8 cellular contexts compared by ENCODE assay signal in the genomic region with DNA sequence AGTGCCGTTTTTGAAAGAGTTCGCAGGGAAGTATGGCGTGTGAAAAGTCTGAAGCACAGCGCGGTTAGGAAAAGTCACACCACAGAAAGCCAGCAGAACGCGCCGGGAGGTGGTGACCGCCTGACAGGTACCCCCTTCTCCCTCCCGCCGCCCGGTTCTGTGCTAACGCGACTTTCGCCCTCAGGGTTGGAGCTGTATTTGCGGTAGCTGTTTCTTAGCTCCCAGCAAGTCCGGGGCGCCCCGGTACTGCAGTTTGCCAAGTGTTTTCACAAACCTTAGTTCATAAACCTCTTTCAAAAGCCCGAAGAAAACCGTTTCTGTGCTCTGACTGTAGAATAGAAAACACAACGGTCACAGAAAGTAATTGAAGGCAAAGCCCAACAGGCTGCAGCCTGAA. TPM values are rescaled to one million over a fixed set of nuclear protein-coding genes. Genes with fewer than 3 reads are reported as not detected.
A peak's percentile ranks its signal among the peaks of the same experiment; 100 is the strongest.
DNase-seq lines count a peak whose midpoint lies in the region; ATAC-seq, FAIRE-seq and TF ChIP-seq lines count a peak whose summit lies in the region.

No MANE protein-coding gene starts in this region.

- peaks cover 3% of the 10 kb centered on the region for H3K23me2 ChIP-seq in H1 (ENCODE audit: low read depth, low read length)

- TF ChIP-seq CTCF in H1 (IDR thresholded peaks at IDR 0.05; ENCODE audit: control extremely low read depth in 1 of 3, insufficient read depth in 1 of 3, low read depth in 1 of 3, low read length in 3 of 3), result no peak

- POLR2A ChIA-PET in activated CD4-positive, alpha-beta T cell treated with anti-CD3 and anti-CD28 coated beads for 36 hours (lab: Charles Lee), result interaction anchor here (0.6 to 0.8 kb wide), 2 partner anchors 24 to 91 kb away, joined by 3 read pairs; no protein-coding TSS in a partner anchor
- POLR2A ChIA-PET in H1 (lab: Charles Lee; ENCODE audit: partially characterized antibody), result interaction anchor here (1.3 to 1.4 kb wide), 2 partner anchors 10 to 150 kb away, joined by 4 read pairs; no protein-coding TSS in a partner anchor

- no peak overlapping the region for H2BK5ac ChIP-seq in H1 (ENCODE audit: low read depth, low read length)

- H3K79me2 ChIP-seq in H1 (ENCODE audit: control insufficient read depth in 1 of 2, insufficient read depth in 2 of 2, low read length in 2 of 2), result 0 out of 4 replicates have a peak, but pooled peaks cover 0 to 9% of the 10 kb centered on the region in 2 experiments

- H3K23ac ChIP-seq in H1 (ENCODE audit: insufficient read length), result no peak overlapping the region

- no peak for TF ChIP-seq RAD21 in H1 (IDR thresholded peaks at IDR 0.05 in 1 of 2, conservative IDR thresholded peaks at IDR 0.05 in 1 of 2; ENCODE audit: low read depth in 2 of 2, low read length in 2 of 2)

- no peaks in the 10 kb centered on the region for H3K9me3 Mint-ChIP-seq in activated CD4-positive, alpha-beta T cell treated with anti-CD3 and anti-CD28 coated beads for 36 hours (ENCODE audit: low read depth)

- no peak for TF ChIP-seq POLR2A in H1 (IDR thresholded peaks at IDR 0.05; ENCODE audit: control extremely low read depth in 1 of 2, low read depth in 2 of 2, low read length in 2 of 2)

- H3K9me3 ChIP-seq in HUES48 (ENCODE audit: control insufficient read depth, insufficient read depth, low read length) (no peaks in the 10 kb centered on the region), H1 (ENCODE audit: insufficient read depth in 2 of 2, low read depth in 1 of 2, low read length in 1 of 2) (no peaks in the 10 kb centered on the region)

- CTCF ChIA-PET in activated CD4-positive, alpha-beta T cell treated with anti-CD3 and anti-CD28 coated beads for 36 hours (lab: Charles Lee), result interaction anchor here (0.6 to 2.4 kb wide), 12 partner anchors 17 to 1192 kb away, joined by 3 to 7 read pairs (median 3); no protein-coding TSS in a partner anchor
- CTCF ChIA-PET in H1 (lab: Charles Lee; ENCODE audit: partially characterized antibody), result interaction anchor here (0.7 to 2.3 kb wide), 13 partner anchors 9 to 509 kb away, joined by 3 to 12 read pairs (median 3); no protein-coding TSS in a partner anchor

- H3K4me3 Mint-ChIP-seq in activated CD4-positive, alpha-beta T cell treated with anti-CD3 and anti-CD28 coated beads for 36 hours, result peak overlapping the region; percentile 82

- H4K8ac ChIP-seq in H1 (ENCODE audit: extremely low read depth, insufficient read depth, low read length), result no peak overlapping the region

- H3K18ac ChIP-seq in H1 (ENCODE audit: extremely low read depth, low read length), result 0 out of 2 replicates have a peak overlapping the region, but pooled peaks have one; percentile 51

- 4% methylated on average over 22 of the region's 22 CpGs; no CpG with 5 or more reads in 1 of the 2 experiments for WGBS in H1 (ENCODE audit: extremely low coverage in 1 of 2, insufficient coverage in 1 of 2, insufficient read length in 1 of 2, insufficient replicate concordance in 2 of 2, low coverage in 1 of 2, low lambda C conversion rate in 2 of 2, missing lambda C conversion rate in 1 of 2), 2 experiments

- peak overlapping the region; percentile 53 to 90 for H3K4me2 ChIP-seq in H1 (ENCODE audit: insufficient read depth in 1 of 2, low read depth in 2 of 2, low read length in 2 of 2)

- H3K4me1 ChIP-seq in HUES48 (ENCODE audit: control insufficient read depth, insufficient read depth, low read length) (peaks cover 7% of the 10 kb centered on the region), H1 (replicated peaks in 1 of 4; ENCODE audit: control insufficient read depth in 3 of 4, insufficient read depth in 4 of 4, low read length in 3 of 4) (no peaks in the 10 kb centered on the region)

- H3K56ac ChIP-seq in H1 (replicated peaks; ENCODE audit: insufficient read length, low read depth, low read length), result no peak overlapping the region

- H3K27ac ChIP-seq in HUES48 (ENCODE audit: low read depth, low read length), result peak overlapping the region; percentile 43
- no peak overlapping the region for H3K27ac ChIP-seq in H1 (ENCODE audit: low read depth, low read length)
- peak overlapping the region; percentile 73 for H3K27ac ChIP-seq in substantia nigra (ENCODE audit: low read depth, low read length, poor library complexity, severe bottlenecking)

- H2BK15ac ChIP-seq in H1 (ENCODE audit: low read length), result no peak overlapping the region

- no peak overlapping the region for H2BK120ac ChIP-seq in H1 (replicated peaks; ENCODE audit: low read depth, low read length)

- H3K79me1 ChIP-seq in H1 (ENCODE audit: low read depth, low read length), result no peaks in the 10 kb centered on the region

- peaks cover 27% of the 10 kb centered on the region for H3K27me3 Mint-ChIP-seq in activated CD4-positive, alpha-beta T cell treated with anti-CD3 and anti-CD28 coated beads for 36 hours

- DNase-seq in ELR (ENCODE audit: low read depth) (peak; percentile 63), H1 (ENCODE audit: low read depth in 1 of 2, low spot score in 2 of 2) (peak in 1 of 2 experiments; percentile 73), mucosa of gallbladder (ENCODE audit: low spot score) (peak; percentile 26), substantia nigra (lab: John Stamatoyannopoulos, UW) (peak in 33 of 49 donors; percentile 18 to 81 (median 46)), COLO829 (ENCODE audit: low spot score) (no peak)
- DNase-seq in activated CD4-positive, alpha-beta T cell treated with anti-CD3 and anti-CD28 coated beads for 36 hours, result peak; percentile 68

- peak overlapping the region; percentile 93 for H3K4me3 ChIP-seq in HUES48 (ENCODE audit: low read depth, low read length)
- peak overlapping the region; percentile 42 to 88 (median 82) for H3K4me3 ChIP-seq in H1 (ENCODE audit: extremely low read depth in 1 of 4, insufficient read depth in 2 of 4, low read depth in 3 of 4, low read length in 4 of 4)

- H3K9ac ChIP-seq in HUES48 (ENCODE audit: low read depth, low read length) (no peak overlapping the region), H1 (replicated peaks in 1 of 4; ENCODE audit: extremely low read depth in 1 of 4, low read depth in 3 of 4, low read length in 3 of 4) (peak overlapping the region in 1 of 4 experiments; percentile 62; a peak in 3 of 7 replicates)

- H3K4ac ChIP-seq in H1 (replicated peaks; ENCODE audit: insufficient read length, low read depth, low read length), result no peak overlapping the region

- H3K36me3 ChIP-seq in HUES48 (ENCODE audit: control insufficient read depth, insufficient read depth, low read length) (no peaks in the 10 kb centered on the region), H1 (ENCODE audit: control insufficient read depth in 2 of 4, insufficient read depth in 4 of 4, low read length in 3 of 4) (no peaks in the 10 kb centered on the region)

- H3K4me1 Mint-ChIP-seq in activated CD4-positive, alpha-beta T cell treated with anti-CD3 and anti-CD28 coated beads for 36 hours, result peaks cover 18% of the 10 kb centered on the region

- H3K14ac ChIP-seq in H1 (ENCODE audit: insufficient read length), result no peak overlapping the region

- H2AFZ ChIP-seq in H1 (ENCODE audit: low read length), result peak overlapping the region; percentile 95

- H4K20me1 ChIP-seq in H1 (replicated peaks in 1 of 2; ENCODE audit: control insufficient read depth in 1 of 2, insufficient read depth in 2 of 2, low read length in 2 of 2), result peaks cover 0 to 1% of the 10 kb centered on the region in 2 experiments

- intact Hi-C loops in activated CD4-positive, alpha-beta T cell treated with anti-CD3 and anti-CD28 coated beads for 36 hours (cut with DNase I, micrococcal nuclease), result loop anchor here (1.0 to 10.0 kb wide), 8 partner anchors 28 to 1996 kb away; partner anchors contain the start of genes ARL6 (in 2 of the 2), CLDND1 (in 1 of the 2), CMSS1 (in 1 of the 2) and CPOX (in 1 of the 2)

- no peak overlapping the region for H2BK20ac ChIP-seq in H1 (ENCODE audit: low read length)

- no peak overlapping the region for H2AK5ac ChIP-seq in H1 (ENCODE audit: low read depth, low read length)

- H4K91ac ChIP-seq in H1 (replicated peaks; ENCODE audit: insufficient read length, low read length), result no peak overlapping the region

- no peaks in the 10 kb centered on the region for H3K36me3 Mint-ChIP-seq in activated CD4-positive, alpha-beta T cell treated with anti-CD3 and anti-CD28 coated beads for 36 hours (ENCODE audit: low read depth)

- ATAC-seq in GM21528 (IDR thresholded peaks at IDR 0.05; ENCODE audit: low FRiP score, unreplicated experiment), result peak; percentile 53
- ATAC-seq in activated CD4-positive, alpha-beta T cell treated with anti-CD3 and anti-CD28 coated beads for 36 hours, result peak; percentile 46

- H3K27me3 ChIP-seq in HUES48 (ENCODE audit: control insufficient read depth, insufficient read depth, low read length) (peaks cover 28% of the 10 kb centered on the region), H1 (replicated peaks in 1 of 4; ENCODE audit: control insufficient read depth in 3 of 4, extremely low read depth in 1 of 4, insufficient read depth in 3 of 4, low read length in 3 of 4) (peaks cover 0 to 22% (median 9%) of the 10 kb centered on the region in 4 experiments; a peak in 5 of 7 replicates)

- no peak overlapping the region for H2BK12ac ChIP-seq in H1 (ENCODE audit: low read depth, low read length)

- peak overlapping the region; percentile 58 for H3K27ac Mint-ChIP-seq in activated CD4-positive, alpha-beta T cell treated with anti-CD3 and anti-CD28 coated beads for 36 hours

- no peak for TF ChIP-seq EP300 in H1 (IDR thresholded peaks at IDR 0.05; ENCODE audit: borderline replicate concordance in 1 of 2, low read depth in 2 of 2, low read length in 2 of 2)

- FAIRE-seq in H1 (lab: Jason Lieb, UNC), result no peak

- H4K5ac ChIP-seq in H1 (ENCODE audit: insufficient read length, low read depth, low read length), result no peak overlapping the region

RNA-seq across cellular contexts. Expression of gene CRYBG3, which starts 0.4 kb away (rescaled TPM):
- total RNA-seq in activated CD4-positive, alpha-beta T cell treated with anti-CD3 and anti-CD28 coated beads for 36 hours, result 1 to 10 TPM; 4.2 to 4.9 TPM
- 8.0 and 9.6 TPM in 2 replicates for total RNA-seq in H1 (2021; fragmentation: NEBNext Ultra II Directional; extraction: Animal tissue kit (Norgen Biotek cat#: 25700))
- polyA plus RNA-seq in H1 (2011; rRNA removed), result 1.1 and 2.1 TPM in 2 replicates
- 2.7 TPM for polyA plus RNA-seq in H1 (2011; cell fraction: cytosol; rRNA removed)
- 4.9 TPM for polyA plus RNA-seq in H1 (2011; cell fraction: nucleus; rRNA removed)
- polyA plus RNA-seq in H1 (2012, experiment 1 of 2), result 3.6 to 5.3 TPM (median 4.9 TPM) in 4 replicates
- 0.17 TPM for polyA plus RNA-seq in H1 (2012, experiment 2 of 2)
- 5.2 TPM for polyA plus RNA-seq in H1 (2013, experiment 1 of 2)
- polyA plus RNA-seq in H1 (2013, experiment 2 of 2), result 4.4 TPM
- polyA minus RNA-seq in H1 (2011; rRNA and poly(A)+ RNA removed), result 7.5 and 12.5 TPM in 2 replicates
- 7.3 TPM for polyA minus RNA-seq in H1 (2011; cell fraction: cytosol; rRNA and poly(A)+ RNA removed)
- polyA minus RNA-seq in H1 (2011; cell fraction: nucleus; rRNA and poly(A)+ RNA removed), result 18.2 TPM
- 17.7 TPM for total RNA-seq in mucosa of gallbladder

RNA-seq across cellular contexts. Expression of gene ARL6, which starts 56.9 kb away (rescaled TPM):
- 1 to 10 TPM; 6.9 TPM for total RNA-seq in activated CD4-positive, alpha-beta T cell treated with anti-CD3 and anti-CD28 coated beads for 36 hours
- total RNA-seq in H1 (2021; fragmentation: NEBNext Ultra II Directional; extraction: Animal tissue kit (Norgen Biotek cat#: 25700)), result 9.3 and 12.0 TPM in 2 replicates
- 1.8 and 2.7 TPM in 2 replicates for polyA plus RNA-seq in H1 (2011; rRNA removed)
- polyA plus RNA-seq in H1 (2011; cell fraction: cytosol; rRNA removed), result 2.9 TPM
- polyA plus RNA-seq in H1 (2011; cell fraction: nucleus; rRNA removed), result 4.7 TPM
- 3.8 to 5.2 TPM (median 4.5 TPM) in 4 replicates for polyA plus RNA-seq in H1 (2012, experiment 1 of 2)
- 0.31 TPM for polyA plus RNA-seq in H1 (2012, experiment 2 of 2)
- polyA plus RNA-seq in H1 (2013, experiment 1 of 2), result 4.5 TPM
- polyA plus RNA-seq in H1 (2013, experiment 2 of 2), result 4.5 TPM
- 6.3 and 8.1 TPM in 2 replicates for polyA minus RNA-seq in H1 (2011; rRNA and poly(A)+ RNA removed)
- 9.4 TPM for polyA minus RNA-seq in H1 (2011; cell fraction: cytosol; rRNA and poly(A)+ RNA removed)
- 26.8 TPM for polyA minus RNA-seq in H1 (2011; cell fraction: nucleus; rRNA and poly(A)+ RNA removed)
- total RNA-seq in mucosa of gallbladder, result 8.9 TPM
